1 cellular context compared by ENCODE assay signal in genomic region chr12:32454866-32455265, GRCh38.
TF ChIP-seq lines count a peak whose summit lies in the region.

No MANE protein-coding gene starts in this region.

TF ChIP-seq in IMR-90, 13 proteins besides CTCF, POLR2A, EP300 and RAD21 (continued from another document):
- no peak for TF ChIP-seq USF2 (IDR thresholded peaks at IDR 0.05; ENCODE audit: low read depth, low read length)
